In the genomic region with DNA sequence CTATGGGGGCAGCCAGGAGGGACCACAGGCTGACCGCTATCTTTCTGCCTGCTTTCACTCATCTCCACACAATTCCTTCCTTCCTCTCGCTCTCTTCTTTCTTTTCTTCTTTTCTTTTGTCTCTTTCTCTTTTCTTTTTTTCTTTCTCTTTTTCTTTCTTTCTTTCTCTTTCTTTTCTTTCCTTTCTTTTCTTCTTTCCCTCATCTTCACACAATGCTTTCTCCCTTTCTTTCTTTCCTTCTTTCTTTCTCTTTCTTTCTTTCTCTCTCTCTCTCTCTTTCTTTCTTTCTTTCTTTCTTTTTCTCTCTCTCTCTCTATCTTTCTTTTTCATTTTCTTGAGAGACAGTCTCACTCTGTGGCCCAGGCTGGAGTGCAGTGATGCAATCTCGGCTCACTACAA, we compare ENCODE assay signal across 34 cellular contexts. TPM values are rescaled to one million over a fixed set of nuclear protein-coding genes. Genes with fewer than 3 reads are reported as not detected.
"Had no signal": no experiment of that assay in that cellular context is flagged by ENCODE, and none has a peak within 500 bp of the region (broad histone marks: within the 10 kb centered on the region; RNA-seq: fewer than 3 reads in every experiment).

No MANE protein-coding gene starts in this region.

- H3K27ac Mint-ChIP-seq: endodermal cell; immature natural killer cell; mesothelial cell of epicardium; naive thymus-derived CD8-positive, alpha-beta T cell had no signal

- FAIRE-seq: endometrium, kidney had no signal

- H3K9me3 Mint-ChIP-seq: endodermal cell; immature natural killer cell; mesothelial cell of epicardium; naive thymus-derived CD8-positive, alpha-beta T cell had no signal

- H3K4me3 Mint-ChIP-seq: endodermal cell; mesothelial cell of epicardium; naive B cell; naive thymus-derived CD8-positive, alpha-beta T cell had no signal

- H3K9me3 ChIP-seq: esophagus squamous epithelium, gastrocnemius medialis, heart right ventricle, lower lobe of right lung, mucosa of descending colon had no signal

- ATAC-seq: esophagus mucosa; gastrocnemius medialis; heart right ventricle; left colon; left lobe of liver; left ventricle myocardium superior; lower lobe of right lung; mucosa of descending colon; naive thymus-derived CD8-positive, alpha-beta T cell had no signal

- H3K36me3 ChIP-seq: esophagus squamous epithelium, gastrocnemius medialis, heart right ventricle, lower lobe of right lung had no signal

- H3K27ac ChIP-seq: coronary artery, dorsolateral prefrontal cortex, epithelial cell of prostate, esophagus squamous epithelium, gastrocnemius medialis, heart right ventricle, lower lobe of right lung had no signal

- H3K4me3 ChIP-seq: coronary artery, dorsolateral prefrontal cortex, esophagus squamous epithelium, gastrocnemius medialis, heart right ventricle, lower lobe of right lung, mucosa of descending colon had no signal

- DNase-seq: dermis blood vessel endothelial cell; dorsolateral prefrontal cortex; effector CD4-positive, alpha-beta T cell; effector memory CD4-positive, alpha-beta T cell; endodermal cell; erythroblast; esophagus squamous epithelium; foreskin fibroblast; foreskin melanocyte; gastrocnemius medialis; head of caudate nucleus; heart right ventricle; hypothalamus; immature natural killer cell; islet precursor cell; kidney; kidney glomerular epithelial cell; left colon; left ventricle myocardium superior; lower lobe of right lung; mesenchymal stem cell; mucosa of descending colon; naive B cell; naive thymus-derived CD8-positive, alpha-beta T cell had no signal

- H3K36me3 Mint-ChIP-seq: immature natural killer cell, mesothelial cell of epicardium had no signal

RNA-seq across cellular contexts. Expression of a gene that starts 6.8 kb away (rescaled TPM):
- total RNA-seq: dermis blood vessel endothelial cell; glomerular endothelial cell; heart right ventricle; left ventricle myocardium superior; lower leg skin; lung microvascular endothelial cell; myocyte; naive thymus-derived CD8-positive, alpha-beta T cell had no signal

RNA-seq across cellular contexts. Expression of a gene that starts 13.2 kb away (rescaled TPM):
- total RNA-seq: dermis blood vessel endothelial cell; glomerular endothelial cell; lung microvascular endothelial cell; myocyte; naive thymus-derived CD8-positive, alpha-beta T cell had no signal
- polyA plus RNA-seq: immature natural killer cell; naive thymus-derived CD8-positive, alpha-beta T cell had no signal

RNA-seq across cellular contexts. Expression of a gene that starts 57.3 kb away (rescaled TPM):
- total RNA-seq: dermis blood vessel endothelial cell; endodermal cell; esophagus mucosa; esophagus squamous epithelium; glomerular endothelial cell; heart right ventricle; kidney; left lobe of liver; left ventricle myocardium superior; lower leg skin; lower lobe of right lung; lung microvascular endothelial cell; mesothelial cell of epicardium; myocyte; naive thymus-derived CD8-positive, alpha-beta T cell had no signal
- polyA plus RNA-seq: heart right ventricle; immature natural killer cell; naive thymus-derived CD8-positive, alpha-beta T cell had no signal
